In the genomic region with DNA sequence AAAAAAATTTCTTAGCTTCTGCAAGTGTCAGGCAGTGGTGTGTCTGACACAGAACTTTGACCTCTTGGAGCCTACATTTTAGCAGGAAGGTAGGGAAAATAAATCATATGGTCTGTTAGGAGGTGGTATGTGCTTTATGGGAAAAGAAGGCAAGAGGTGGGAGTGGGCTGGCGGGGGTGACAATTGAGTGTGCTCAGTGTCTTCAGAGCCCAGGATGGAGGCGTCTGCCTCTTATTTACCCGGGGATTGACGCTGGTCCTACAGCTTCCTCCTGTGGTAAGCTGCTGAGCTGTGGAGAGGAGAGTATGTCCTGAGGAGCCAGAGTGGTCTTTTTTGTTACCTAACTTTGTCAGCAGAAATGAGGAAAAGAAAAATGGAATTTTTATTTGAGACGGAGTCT, we compare ENCODE assay signal across 1 cellular context.
TF ChIP-seq lines count a peak whose summit lies in the region.

No MANE protein-coding gene starts in this region.

TF ChIP-seq in GM12878, 131 proteins besides CTCF, POLR2A, EP300 and RAD21:
- TF ChIP-seq TCF7 (IDR thresholded peaks at IDR 0.05; ENCODE audit: borderline replicate concordance) (no peak), ZNF274 (IDR thresholded peaks at IDR 0.05; ENCODE audit: insufficient read depth, insufficient read length) (no peak), NBN (IDR thresholded peaks at IDR 0.05) (no peak), MXI1 (IDR thresholded peaks at IDR 0.05; ENCODE audit: low read depth, low read length) (no peak), YBX1 (IDR thresholded peaks at IDR 0.05) (no peak), TCF12 (IDR thresholded peaks at IDR 0.05; ENCODE audit: low read depth, low read length) (no peak), SMAD5 (IDR thresholded peaks at IDR 0.05; ENCODE audit: low read depth) (no peak), CREM (IDR thresholded peaks at IDR 0.05; ENCODE audit: low read depth) (no peak), PAX8 (IDR thresholded peaks at IDR 0.05) (no peak), ATF7 (IDR thresholded peaks at IDR 0.05; ENCODE audit: low read depth) (no peak), NFXL1 (IDR thresholded peaks at IDR 0.05; ENCODE audit: borderline replicate concordance) (no peak), SMARCA5 (IDR thresholded peaks at IDR 0.05) (no peak)
